21 cellular contexts compared by ENCODE assay signal in the genomic region with DNA sequence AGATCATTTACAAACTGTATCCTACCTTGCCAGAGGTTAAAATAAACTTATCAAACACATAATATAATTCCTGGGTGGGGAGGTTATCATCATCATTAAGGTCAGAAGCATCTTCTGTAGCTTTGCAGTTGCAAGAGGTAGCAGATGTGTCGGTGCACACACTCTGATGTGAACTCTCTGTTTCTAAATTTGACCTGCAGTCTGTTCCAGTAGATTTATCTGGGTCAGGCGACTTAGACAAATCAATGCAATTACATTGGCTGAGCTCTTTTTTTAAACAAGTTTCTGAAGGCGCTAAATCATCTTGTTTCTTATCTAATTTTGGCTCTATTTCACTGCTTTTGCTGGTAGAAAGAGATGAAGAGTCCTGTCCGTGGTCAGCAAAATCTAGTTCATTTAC.
DNase-seq lines count a peak whose midpoint lies in the region; ATAC-seq, FAIRE-seq and TF ChIP-seq lines count a peak whose summit lies in the region.
"Had no signal": no experiment of that assay in that cellular context is flagged by ENCODE, and none has a peak within 500 bp of the region (broad histone marks: within the 10 kb centered on the region; RNA-seq: fewer than 3 reads in every experiment).

No MANE protein-coding gene starts in this region.

- H3K79me2 ChIP-seq in PC-3 (ENCODE audit: low read length): no peaks in the 10 kb centered on the region
- H3K79me2 ChIP-seq in keratinocyte (ENCODE audit: control insufficient read depth, insufficient read depth, low read length): no peaks in the 10 kb centered on the region

- H3K4me2 ChIP-seq in PC-3 (ENCODE audit: low read length) (no peak overlapping the region), keratinocyte (ENCODE audit: control insufficient read depth, extremely low read depth, insufficient read depth, low read depth, low read length) (no peak overlapping the region)

- H3F3A ChIP-seq in PC-3 (ENCODE audit: low read length, unreplicated experiment): no peaks in the 10 kb centered on the region

- no peaks in the 10 kb centered on the region for H3K9me3 Mint-ChIP-seq in Caco-2 (ENCODE audit: unreplicated experiment)
- H3K9me3 Mint-ChIP-seq: CD14-positive monocyte had no signal

- dilution Hi-C loops in keratinocyte (cut with MboI; ENCODE audit: extremely low pct_ligation_motif_present, low sequenced_read_pairs): no loop called here

- intact Hi-C loops in A673 (cut with micrococcal nuclease; ENCODE audit: unreplicated experiment) (no loop called here), Caco-2 (cut with micrococcal nuclease; ENCODE audit: unreplicated experiment) (no loop called here), PC-3 (cut with micrococcal nuclease) (no loop called here)

- H3K4me1 ChIP-seq in A673 (ENCODE audit: insufficient read depth, low read length, poor library complexity, severe bottlenecking) (no peaks in the 10 kb centered on the region), Caco-2 (peaks cover 3% of the 10 kb centered on the region; the same call in 1 of the 2 replicates), PC-3 (ENCODE audit: insufficient read depth, low read length) (no peaks in the 10 kb centered on the region), keratinocyte (ENCODE audit: control insufficient read depth, extremely low read depth, insufficient read depth, low read length) (no peaks in the 10 kb centered on the region)
- H3K4me1 ChIP-seq: HAP-1 had no signal

- peaks cover 6% of the 10 kb centered on the region for H3K4me1 Mint-ChIP-seq in Caco-2 (ENCODE audit: low read depth, unreplicated experiment)
- H3K4me1 Mint-ChIP-seq: CD14-positive monocyte had no signal

- H3K9me2 ChIP-seq in PC-3 (replicated peaks; ENCODE audit: low read length): no peaks in the 10 kb centered on the region

- H4K20me1 ChIP-seq in PC-3 (ENCODE audit: low read length) (no peaks in the 10 kb centered on the region), keratinocyte (ENCODE audit: control insufficient read depth, extremely low read depth, insufficient read depth, low read length) (no peaks in the 10 kb centered on the region)

- H2AFZ ChIP-seq in PC-3 (ENCODE audit: low read length) (no peak overlapping the region), keratinocyte (ENCODE audit: control insufficient read depth, low read length) (no peak overlapping the region)

- no peak for TF ChIP-seq CTCF in A673 (conservative IDR thresholded peaks at IDR 0.05; ENCODE audit: low read depth, low read length)
- TF ChIP-seq CTCF in Caco-2 (IDR thresholded peaks at IDR 0.05; ENCODE audit: insufficient read depth in 1 of 2, low read depth in 1 of 2, low read length in 1 of 2, severe bottlenecking in 1 of 2, unreplicated experiment in 1 of 2): no peak
- no peak for TF ChIP-seq CTCF in PC-3 (conservative IDR thresholded peaks at IDR 0.05; ENCODE audit: low read depth, low read length)
- TF ChIP-seq CTCF in keratinocyte (optimal IDR thresholded peaks at IDR 0.05 in 1 of 3, IDR thresholded peaks at IDR 0.05 in 1 of 3, conservative IDR thresholded peaks at IDR 0.05 in 1 of 3; ENCODE audit: extremely low read depth in 1 of 3, insufficient read depth in 2 of 3, low read length in 3 of 3): no peak

- POLR2A ChIA-PET in A673 (lab: Charles Lee; ENCODE audit: low non-redundant PET) (no interaction called here), Caco-2 (lab: Charles Lee) (no interaction called here), PC-3 (lab: Charles Lee; ENCODE audit: unreplicated experiment) (no interaction called here)

- H3K36me3 Mint-ChIP-seq in Caco-2 (ENCODE audit: insufficient read depth, unreplicated experiment): peaks cover 26% of the 10 kb centered on the region

- peak; percentile 9 for FAIRE-seq in keratinocyte (lab: Jason Lieb, UNC)
- FAIRE-seq: G401.6, HTR-8/SVneo, RCC 7860 had no signal

- H3K9me3 ChIP-seq in A673 (ENCODE audit: low read depth, low read length, poor library complexity, severe bottlenecking): no peaks in the 10 kb centered on the region
- no peaks in the 10 kb centered on the region for H3K9me3 ChIP-seq in Caco-2
- H3K9me3 ChIP-seq in PC-3 (ENCODE audit: low read length): no peaks in the 10 kb centered on the region
- no peaks in the 10 kb centered on the region for H3K9me3 ChIP-seq in keratinocyte (ENCODE audit: control insufficient read depth, low read depth, low read length)
- H3K9me3 ChIP-seq: HAP-1 had no signal

- CTCF ChIA-PET in A673 (lab: Charles Lee): interaction anchor here (0.6 kb wide), 1 partner anchor 212 kb away, joined by 3 read pairs; no protein-coding TSS in a partner anchor
- CTCF ChIA-PET in Caco-2 (lab: Charles Lee): no interaction called here
- CTCF ChIA-PET in PC-3 (lab: Charles Lee): no interaction called here

- ATAC-seq in PC-3 (no peak), GM19455 (IDR thresholded peaks at IDR 0.05; ENCODE audit: unreplicated experiment) (no peak)
- ATAC-seq: Right ventricle myocardium inferior had no signal

- H3K27me3 Mint-ChIP-seq in Caco-2 (ENCODE audit: insufficient read depth, unreplicated experiment): no peaks in the 10 kb centered on the region

- no peaks in the 10 kb centered on the region for H3K27me3 ChIP-seq in A673 (replicated peaks; ENCODE audit: insufficient read depth, low read depth, low read length, poor library complexity)
- H3K27me3 ChIP-seq in Caco-2 (replicated peaks; ENCODE audit: control insufficient read depth, insufficient read depth, low read length): no peaks in the 10 kb centered on the region
- H3K27me3 ChIP-seq in PC-3 (ENCODE audit: low read length): no peaks in the 10 kb centered on the region
- no peaks in the 10 kb centered on the region for H3K27me3 ChIP-seq in keratinocyte (ENCODE audit: control insufficient read depth, extremely low read depth, insufficient read depth, low read length)

- H3K4me3 Mint-ChIP-seq in Caco-2 (ENCODE audit: unreplicated experiment): no peak overlapping the region
- H3K4me3 Mint-ChIP-seq: CD14-positive monocyte had no signal

- H3K27ac ChIP-seq in A673 (ENCODE audit: low read depth, low read length, poor library complexity, severe bottlenecking): no peak overlapping the region
- H3K27ac ChIP-seq in PC-3 (ENCODE audit: low read length): no peak overlapping the region
- no peak overlapping the region for H3K27ac ChIP-seq in keratinocyte (ENCODE audit: control insufficient read depth, insufficient read depth, low read length)
- H3K27ac ChIP-seq: HL-60 had no signal

- DNase-seq in A673 (ENCODE audit: low spot score) (no peak), Caco-2 (no peak), PC-3 (no peak), keratinocyte (ENCODE audit: low read depth, low spot score) (no peak), epidermal melanocyte (ENCODE audit: insufficient read length, low spot score) (no peak)
- no peak for DNase-seq in activated CD4-positive, alpha-beta T cell treated with anti-CD3 and anti-CD28 coated beads for 4 hours
- DNase-seq: DMS 273 treated with DMSO at 0.1 percent for 48 hours, DND-41, NCI-H1417 treated with DMSO at 0.1 percent for 48 hours, NCI-H1930, NCI-H226, NCI-H524, SW 1271 had no signal

- no peaks in the 10 kb centered on the region for H3K9me1 ChIP-seq in keratinocyte (ENCODE audit: control insufficient read depth, extremely low read depth, insufficient read depth, low read length)

- no peak overlapping the region for H3K27ac Mint-ChIP-seq in Caco-2 (ENCODE audit: unreplicated experiment)
- H3K27ac Mint-ChIP-seq: CD14-positive monocyte had no signal

- H3K9ac ChIP-seq in PC-3 (ENCODE audit: low read length) (no peak overlapping the region), keratinocyte (ENCODE audit: control insufficient read depth, extremely low read depth, insufficient read depth, low read length) (no peak overlapping the region)

- H3K4me3 ChIP-seq in A673 (ENCODE audit: low read depth, low read length, poor library complexity, severe bottlenecking) (no peak overlapping the region), Caco-2 (ENCODE audit: low read depth, low read length) (no peak overlapping the region), PC-3 (ENCODE audit: low read length) (no peak overlapping the region), keratinocyte (ENCODE audit: control insufficient read depth in 2 of 3, extremely low read depth in 1 of 3, insufficient read depth in 2 of 3, low read depth in 1 of 3, low read length in 3 of 3) (no peak overlapping the region)
- H3K4me3 ChIP-seq: HAP-1 had no signal

- H3K36me3 ChIP-seq in A673 (ENCODE audit: insufficient read depth, low read length, poor library complexity, severe bottlenecking) (peaks cover 10% of the 10 kb centered on the region), Caco-2 (ENCODE audit: control insufficient read depth, insufficient read depth, low read length) (no peaks in the 10 kb centered on the region; the same call in 1 of the 2 replicates), PC-3 (ENCODE audit: low read depth, low read length) (no peaks in the 10 kb centered on the region; the same call in 1 of the 2 replicates), keratinocyte (ENCODE audit: control insufficient read depth in 2 of 2, extremely low read depth in 1 of 2, insufficient read depth in 2 of 2, low read length in 2 of 2) (no peaks in the 10 kb centered on the region)

- BruUV-seq in A673 (replicated peaks; lab: Mats Ljungman, UMichigan) (TSS peak; percentile 46), Caco-2 (replicated peaks; lab: Mats Ljungman, UMichigan) (TSS peak; percentile 51), PC-3 (replicated peaks; lab: Mats Ljungman, UMichigan) (TSS peak; percentile 40)
